25 cellular contexts compared by ENCODE assay signal in genomic region chr1:82755671-82756070, GRCh38.
"Had no signal": no experiment of that assay in that cellular context is flagged by ENCODE, and none has a peak within 500 bp of the region (broad histone marks: within the 10 kb centered on the region; RNA-seq: fewer than 3 reads in every experiment).

No MANE protein-coding gene starts in this region.

- H3K36me3 ChIP-seq: adrenal gland, brain microvascular endothelial cell, colonic mucosa, esophagus squamous epithelium, gastroesophageal sphincter, heart right ventricle, WERI-Rb-1 had no signal

- DNase-seq: activated B cell treated with CpG ODN at 0.5 μM for 24 hours; activated CD4-positive, alpha-beta T cell treated with anti-CD3 and anti-CD28 coated beads for 48 hours; activated CD4-positive, alpha-beta T cell treated with anti-CD3 and anti-CD28 coated beads, Interleukin-2, amount 50 U/mL, for 1 hour; activated CD4-positive, alpha-beta T cell treated with anti-CD3 and anti-CD28 coated beads, Interleukin-2, amount 50 U/mL, for 48 hours; activated CD8-positive, alpha-beta memory T cell treated with anti-CD3 and anti-CD28 coated beads for 24 hours; activated CD8-positive, alpha-beta T cell treated with anti-CD3 and anti-CD28 coated beads for 36 hours; activated effector memory CD4-positive, alpha-beta T cell treated with anti-CD3 and anti-CD28 coated beads, Interleukin-2, amount 50 U/mL, for 16 hours; activated naive CD4-positive, alpha-beta T cell treated with anti-CD3 and anti-CD28 coated beads for 36 hours; activated naive CD8-positive, alpha-beta T cell treated with anti-CD3 and anti-CD28 coated beads for 36 hours; activated naive CD8-positive, alpha-beta T cell treated with anti-CD3 and anti-CD28 coated beads, Interleukin-2, amount 50 U/mL, for 24 hours; activated T-cell treated with anti-CD3 and anti-CD28 coated beads, Interleukin-2, amount 50 U/mL, for 48 hours; adrenal gland; amygdala; aorta; brain microvascular endothelial cell; caudate nucleus; colonic mucosa; effector CD8-positive, alpha-beta T cell; esophagus squamous epithelium; foreskin melanocyte; heart right ventricle; T-helper 2 cell; WERI-Rb-1 had no signal

- H3K4me3 ChIP-seq: adrenal gland, colonic mucosa, esophagus squamous epithelium, gastroesophageal sphincter, heart right ventricle had no signal

- H3K27ac ChIP-seq: adrenal gland, brain microvascular endothelial cell, colonic mucosa, epithelial cell of prostate, esophagus squamous epithelium, gastroesophageal sphincter, heart right ventricle, WERI-Rb-1 had no signal

- H3K4me1 ChIP-seq: adrenal gland, colonic mucosa, esophagus squamous epithelium, gastroesophageal sphincter, heart right ventricle had no signal

- H3K9me3 ChIP-seq: adrenal gland, colonic mucosa, esophagus squamous epithelium, gastroesophageal sphincter had no signal

- H3K27me3 ChIP-seq: adrenal gland, brain microvascular endothelial cell, colonic mucosa, esophagus squamous epithelium, gastroesophageal sphincter, heart right ventricle had no signal
